In the genomic region with DNA sequence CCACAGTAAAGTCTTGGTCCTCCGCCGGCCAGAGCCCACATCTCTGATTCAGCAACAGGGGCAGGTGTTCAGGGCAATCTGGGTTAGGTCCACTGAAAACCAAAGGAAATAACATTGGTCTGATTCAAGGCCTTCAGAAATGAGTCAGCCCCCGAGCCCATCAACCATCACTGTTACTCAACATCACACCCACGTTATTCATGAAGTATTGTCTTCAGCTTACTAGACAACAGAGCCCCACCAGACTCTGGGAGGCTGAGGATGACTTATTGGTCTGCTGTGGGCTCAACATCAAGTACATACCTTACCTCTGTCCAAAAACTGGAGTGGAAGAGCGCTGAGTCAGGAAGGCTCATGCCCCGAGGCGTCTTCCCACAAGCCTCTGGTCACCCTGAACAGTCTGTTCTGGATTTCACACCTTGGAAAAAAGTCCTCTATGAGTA, we compare ENCODE assay signal across 9 cellular contexts.
DNase-seq lines count a peak whose midpoint lies in the region; ATAC-seq and TF ChIP-seq lines count a peak whose summit lies in the region.
"Had no signal": no experiment of that assay in that cellular context is flagged by ENCODE, and none has a peak within 500 bp of the region (broad histone marks: within the 10 kb centered on the region; RNA-seq: fewer than 3 reads in every experiment).

No MANE protein-coding gene starts in this region.

- H3K4me3 ChIP-seq in AG10803 (ENCODE audit: low read length) (no peak overlapping the region), right atrium auricular region (no peak overlapping the region), thoracic aorta (no peak overlapping the region)

- H3K9me3 ChIP-seq in right atrium auricular region = no peaks in the 10 kb centered on the region
- no peaks in the 10 kb centered on the region for H3K9me3 ChIP-seq in thoracic aorta

- TF ChIP-seq CTCF in AG10803 (conservative IDR thresholded peaks at IDR 0.05; ENCODE audit: low read length) (no peak), right atrium auricular region (IDR thresholded peaks at IDR 0.05) (no peak), thoracic aorta (IDR thresholded peaks at IDR 0.05) (no peak)

- no peaks in the 10 kb centered on the region for H3K27me3 ChIP-seq in right atrium auricular region
- no peaks in the 10 kb centered on the region for H3K27me3 ChIP-seq in thoracic aorta (replicated peaks; ENCODE audit: insufficient read depth)

- ATAC-seq in GM19023 (IDR thresholded peaks at IDR 0.05; ENCODE audit: unreplicated experiment) (peak; percentile 86), HG03095 (IDR thresholded peaks at IDR 0.05; ENCODE audit: unreplicated experiment) (peak; percentile 89), thoracic aorta (ENCODE audit: insufficient number of reproducible peaks, low FRiP score, low read depth) (peak; percentile 77)

- H3K4me1 ChIP-seq in right atrium auricular region (peaks cover 0 to 27% of the 10 kb centered on the region in 2 donors), thoracic aorta (ENCODE audit: control insufficient read depth in 1 of 2, low read depth in 2 of 2) (peaks cover 16 to 27% of the 10 kb centered on the region in 2 donors)

- H3K27ac ChIP-seq in right atrium auricular region (peak overlapping the region; percentile 1 to 16), thoracic aorta (peak overlapping the region; percentile 27 to 67)
- H3K27ac ChIP-seq: KMS-11 had no signal

- H3K36me3 ChIP-seq in right atrium auricular region (no peaks in the 10 kb centered on the region), thoracic aorta (no peaks in the 10 kb centered on the region)

- DNase-seq in AG10803 (ENCODE audit: low read depth) (peak; percentile 100), right atrium auricular region (ENCODE audit: low spot score) (peak; percentile 88), thoracic aorta (ENCODE audit: low spot score) (peak; percentile 41), NCI-H526 (lab: John Stamatoyannopoulos, UW) (no peak), globus pallidus (ENCODE audit: low spot score) (no peak)
- peak; percentile 51 for DNase-seq in activated CD4-positive, CD25-positive, alpha-beta regulatory T cell treated with anti-CD3 and anti-CD28 coated beads, Interleukin-2, amount 50 U/mL, for 72 hours

Comparison
In these comparisons a context has a peak if more than half of its experiments do, and no peak if none do; other contexts are left out.
1. DNase-seq: peak in AG10803 (single experiment), activated CD4-positive, CD25-positive, alpha-beta regulatory T cell treated with anti-CD3 and anti-CD28 coated beads, Interleukin-2, amount 50 U/mL, for 72 hours (single experiment), right atrium auricular region (single experiment) and thoracic aorta (single experiment); none in NCI-H526 (0 of 2) and globus pallidus (single experiment).
2. Peak in every context shown above with its lines, with median percentiles within 50 percentile points of each other: ATAC-seq.